In genomic region chr3:78642471-78642870, GRCh38 we compare ENCODE assay signal across 24 cellular contexts.
"Had no signal": no experiment of that assay in that cellular context is flagged by ENCODE, and none has a peak within 500 bp of the region (broad histone marks: within the 10 kb centered on the region; RNA-seq: fewer than 3 reads in every experiment).

No MANE protein-coding gene starts in this region.

- H3K36me3 ChIP-seq: left lung, lower lobe of right lung, pancreas, prostate gland, thoracic aorta had no signal

- H3K27ac ChIP-seq: coronary artery, esophagus squamous epithelium, gastroesophageal sphincter, left lung, lower lobe of right lung, pancreas, prostate gland, spleen, stomach, thoracic aorta had no signal

- DNase-seq: effector CD4-positive, alpha-beta T cell; esophagus squamous epithelium; foreskin fibroblast; immature natural killer cell; left lung; lower lobe of right lung; midbrain; naive B cell; occipital lobe; pancreas; spleen; stimulated activated CD4-positive, alpha-beta T cell treated with anti-CD3 and anti-CD28 coated beads, Interleukin-2, amount 100 ng/mL, for 24 hours; stimulated activated CD4-positive, alpha-beta T cell treated with anti-CD3 and anti-CD28 coated beads, Interleukin-4, amount 100 ng/mL, for 4 hours; stimulated activated naive CD4-positive, alpha-beta T cell; stomach; substantia nigra; trophoblast cell had no signal

- H3K4me1 ChIP-seq: prostate gland had no signal

- H3K4me3 ChIP-seq: coronary artery, esophagus squamous epithelium, gastroesophageal sphincter, left lung, lower lobe of right lung, pancreas, prostate gland, spleen, stomach, thoracic aorta had no signal

- H3K9me3 ChIP-seq: esophagus squamous epithelium, gastroesophageal sphincter, left lung, lower lobe of right lung, pancreas, prostate gland, spleen, stomach, thoracic aorta had no signal

- H3K27me3 ChIP-seq: esophagus squamous epithelium, gastroesophageal sphincter, left lung, pancreas, spleen, stomach had no signal

- H3K4me3 Mint-ChIP-seq: immature natural killer cell, memory B cell, naive B cell, nephron had no signal

- ATAC-seq: gastroesophageal sphincter, left lung, lower lobe of right lung, pancreas, sciatic nerve had no signal

- FAIRE-seq: pancreas had no signal

- H3K27me3 Mint-ChIP-seq: memory B cell, naive B cell had no signal

- H3K36me3 Mint-ChIP-seq: immature natural killer cell, memory B cell, naive B cell had no signal

- H3K4me1 Mint-ChIP-seq: memory B cell, naive B cell had no signal

- H3K9me3 Mint-ChIP-seq: nephron had no signal

- H3K27ac Mint-ChIP-seq: immature natural killer cell, memory B cell, naive B cell, nephron had no signal
